In genomic region chr7:149430197-149430596, GRCh38 we compare ENCODE assay signal across 24 cellular contexts. TPM values are rescaled to one million over a fixed set of nuclear protein-coding genes. Genes with fewer than 3 reads are reported as not detected.
DNase-seq lines count a peak whose midpoint lies in the region; ATAC-seq, FAIRE-seq and TF ChIP-seq lines count a peak whose summit lies in the region.
"Had no signal": no experiment of that assay in that cellular context is flagged by ENCODE, and none has a peak within 500 bp of the region (broad histone marks: within the 10 kb centered on the region; RNA-seq: fewer than 3 reads in every experiment).

No MANE protein-coding gene starts in this region.

- H3K9me2 ChIP-seq in SK-N-SH: no peaks in the 10 kb centered on the region

- peaks cover 41% of the 10 kb centered on the region; the same call in 2 of the 3 replicates for H3K36me3 ChIP-seq in K562 (ENCODE audit: control insufficient read depth, insufficient read depth, low read length)
- H3K36me3 ChIP-seq in SK-N-SH (replicated peaks in 1 of 2; ENCODE audit: control insufficient read depth in 1 of 2, insufficient read depth in 2 of 2, low read length in 1 of 2): peaks cover 29 to 36% of the 10 kb centered on the region in 2 experiments

- DNase-seq in activated naive CD8-positive, alpha-beta T cell treated with anti-CD3 and anti-CD28 coated beads, Interleukin-2, amount 50 U/mL, for 24 hours: no peak
- DNase-seq in OCI-M1 (lab: John Stamatoyannopoulos, UW): peak; percentile 56
- no peak for DNase-seq in K562 (ENCODE audit: extremely low read depth in 1 of 4, low spot score in 3 of 4)
- DNase-seq in SK-N-SH: no peak
- DNase-seq in DMS153 (lab: John Stamatoyannopoulos, UW): no peak
- no peak for DNase-seq in NOMO-1 treated with DMSO at 0.1 percent for 48 hours (lab: John Stamatoyannopoulos, UW; ENCODE audit: unreplicated experiment)
- DNase-seq: CD8-positive, alpha-beta memory T cell; DND-41; Karpas-422; MM.1S; NCI-H1436 treated with DMSO at 0.1 percent for 48 hours; NCI-H2029 treated with DMSO at 0.1 percent for 48 hours; NCI-H510A; NCI-H774; Right ventricle myocardium superior; SW 1271 had no signal

- H2AFZ ChIP-seq in K562 (ENCODE audit: low read depth, low read length) (no peak overlapping the region), SK-N-SH (ENCODE audit: low read depth) (no peak overlapping the region)

- no peak for ATAC-seq in activated naive CD8-positive, alpha-beta T cell treated with anti-CD3 and anti-CD28 coated beads, Interleukin-2, amount 50 U/mL, for 24 hours
- ATAC-seq in K562 (peak; percentile 26; the same call in 1 of the 3 replicates), GM18873 (IDR thresholded peaks at IDR 0.05; ENCODE audit: low FRiP score, unreplicated experiment) (no peak)
- ATAC-seq: HepG2 had no signal

- H4K20me1 ChIP-seq in K562 (replicated peaks; ENCODE audit: control insufficient read depth, insufficient read depth, low read length) (no peaks in the 10 kb centered on the region), SK-N-SH (ENCODE audit: insufficient read depth) (no peaks in the 10 kb centered on the region)

- H3K79me2 ChIP-seq in K562 (ENCODE audit: control insufficient read depth, insufficient read depth, low read length) (no peaks in the 10 kb centered on the region), SK-N-SH (ENCODE audit: insufficient read depth) (no peaks in the 10 kb centered on the region)

- no peaks in the 10 kb centered on the region for H3K27me3 Mint-ChIP-seq in activated naive CD8-positive, alpha-beta T cell
- no peaks in the 10 kb centered on the region for H3K27me3 Mint-ChIP-seq in activated naive CD8-positive, alpha-beta T cell treated with anti-CD3 and anti-CD28 coated beads, Interleukin-2, amount 50 U/mL, for 24 hours
- H3K27me3 Mint-ChIP-seq: CD8-positive, alpha-beta memory T cell had no signal

- BruUV-seq in K562 (replicated peaks; lab: Mats Ljungman, UMichigan): no TSS peak

- TF ChIP-seq CTCF in K562 (IDR thresholded peaks at IDR 0.05 in 2 of 3, conservative IDR thresholded peaks at IDR 0.05 in 1 of 3; ENCODE audit: insufficient read depth in 2 of 3, low read depth in 1 of 3, low read length in 3 of 3) (no peak), SK-N-SH (IDR thresholded peaks at IDR 0.05) (no peak)

- TF ChIP-seq EP300 in K562 (IDR thresholded peaks at IDR 0.05; ENCODE audit: low read length) (no peak), SK-N-SH (IDR thresholded peaks at IDR 0.05; ENCODE audit: borderline replicate concordance in 1 of 2, low read depth in 1 of 2, low read length in 1 of 2) (no peak)

- in situ Hi-C loops in K562 (cut with MboI): no loop called here

- H3K4me2 ChIP-seq in K562 (ENCODE audit: insufficient read depth, low read length) (no peak overlapping the region), SK-N-SH (no peak overlapping the region)
- H3K4me2 ChIP-seq: BLaER1 had no signal

- no peaks in the 10 kb centered on the region for H3F3A ChIP-seq in SK-N-SH (replicated peaks; ENCODE audit: insufficient read depth)

- H3K4me3 ChIP-seq in K562: no peak overlapping the region
- no peak overlapping the region for H3K4me3 ChIP-seq in SK-N-SH (ENCODE audit: low read depth in 2 of 2, low read length in 1 of 2)
- H3K4me3 ChIP-seq: BLaER1 had no signal

- no peak overlapping the region for H3K4me3 Mint-ChIP-seq in activated naive CD8-positive, alpha-beta T cell
- H3K4me3 Mint-ChIP-seq in activated naive CD8-positive, alpha-beta T cell treated with anti-CD3 and anti-CD28 coated beads, Interleukin-2, amount 50 U/mL, for 24 hours: no peak overlapping the region

- H3K27me3 ChIP-seq in K562 (ENCODE audit: control insufficient read depth in 2 of 2, insufficient read depth in 2 of 2, low read length in 2 of 2) (no peaks in the 10 kb centered on the region), SK-N-SH (ENCODE audit: insufficient read depth) (no peaks in the 10 kb centered on the region)
- H3K27me3 ChIP-seq: BLaER1 had no signal

- peaks cover 17% of the 10 kb centered on the region for H3K36me3 Mint-ChIP-seq in activated naive CD8-positive, alpha-beta T cell
- peaks cover 45% of the 10 kb centered on the region for H3K36me3 Mint-ChIP-seq in activated naive CD8-positive, alpha-beta T cell treated with anti-CD3 and anti-CD28 coated beads, Interleukin-2, amount 50 U/mL, for 24 hours (ENCODE audit: low read depth)

- TF ChIP-seq POLR2A in K562 (conservative IDR thresholded peaks at IDR 0.05): no peak

- no peaks in the 10 kb centered on the region for H3K9me3 ChIP-seq in K562 (replicated peaks; ENCODE audit: control insufficient read depth, insufficient read depth, low read depth, low read length)
- no peaks in the 10 kb centered on the region for H3K9me3 ChIP-seq in SK-N-SH

- no peaks in the 10 kb centered on the region; a peak in 2 of 5 replicates for H3K4me1 ChIP-seq in K562 (replicated peaks in 1 of 2; ENCODE audit: control insufficient read depth in 2 of 2, insufficient read depth in 2 of 2, low read length in 2 of 2)
- H3K4me1 ChIP-seq in SK-N-SH (ENCODE audit: control insufficient read depth in 1 of 2, insufficient read depth in 2 of 2, low read depth in 1 of 2, low read length in 1 of 2): peaks cover 0 to 3% of the 10 kb centered on the region in 2 experiments; a peak in 1 of 4 replicates
- H3K4me1 ChIP-seq: BLaER1 had no signal

- no peaks in the 10 kb centered on the region for H3K9me1 ChIP-seq in K562 (ENCODE audit: control insufficient read depth, insufficient read depth, low read length)

- H3K9ac ChIP-seq in K562 (ENCODE audit: insufficient read depth in 1 of 2, low read depth in 2 of 2, low read length in 2 of 2) (peak overlapping the region in 1 of 2 experiments; percentile 10; a peak in 1 of 4 replicates), SK-N-SH (no peak overlapping the region)
- H3K9ac ChIP-seq: BLaER1 had no signal

- WGBS in K562 (ENCODE audit: insufficient coverage, low coverage, missing lambda C conversion rate): 63% methylated on average over 3 of the region's 3 CpGs
- WGBS in SK-N-SH (ENCODE audit: low lambda C conversion rate): 96% methylated on average over 3 of the region's 3 CpGs

- H3K27ac ChIP-seq in K562 (ENCODE audit: extremely low read depth, low read depth, low read length) (no peak overlapping the region), SK-N-SH (ENCODE audit: low read depth in 2 of 2, low read length in 1 of 2) (no peak overlapping the region)
- H3K27ac ChIP-seq: BLaER1 had no signal

- POLR2A ChIA-PET in K562 (lab: Yijun Ruan, JAX): interaction anchor here (0.7 to 1.4 kb wide), 5 partner anchors 11 to 235 kb away, joined by 3 to 5 read pairs (median 4); partner anchors contain the start of gene ZNF282
- POLR2A ChIA-PET in SK-N-SH (lab: Yijun Ruan, JAX): no interaction called here

- peak overlapping the region; percentile 29 for H3K27ac Mint-ChIP-seq in activated naive CD8-positive, alpha-beta T cell
- H3K27ac Mint-ChIP-seq in activated naive CD8-positive, alpha-beta T cell treated with anti-CD3 and anti-CD28 coated beads, Interleukin-2, amount 50 U/mL, for 24 hours: no peak overlapping the region

- H3K9me3 Mint-ChIP-seq in activated naive CD8-positive, alpha-beta T cell (ENCODE audit: low read depth): no peaks in the 10 kb centered on the region
- no peaks in the 10 kb centered on the region for H3K9me3 Mint-ChIP-seq in activated naive CD8-positive, alpha-beta T cell treated with anti-CD3 and anti-CD28 coated beads, Interleukin-2, amount 50 U/mL, for 24 hours
- H3K9me3 Mint-ChIP-seq: CD8-positive, alpha-beta memory T cell had no signal

- intact Hi-C loops in K562 (cut with micrococcal nuclease): no loop called here

- H3K4me1 Mint-ChIP-seq in activated naive CD8-positive, alpha-beta T cell (ENCODE audit: low read depth): no peaks in the 10 kb centered on the region
- H3K4me1 Mint-ChIP-seq in activated naive CD8-positive, alpha-beta T cell treated with anti-CD3 and anti-CD28 coated beads, Interleukin-2, amount 50 U/mL, for 24 hours: no peaks in the 10 kb centered on the region
- H3K4me1 Mint-ChIP-seq: CD8-positive, alpha-beta memory T cell had no signal

- FAIRE-seq in K562 (lab: Jason Lieb, UNC): no peak
- FAIRE-seq: A204.1, D721Med, G401.6, HepG2, RCC 7860 had no signal

- TF ChIP-seq RAD21 in K562 (CRISPR knock-in tag; conservative IDR thresholded peaks at IDR 0.05 in 1 of 2, IDR thresholded peaks at IDR 0.05 in 1 of 2): no peak
- TF ChIP-seq RAD21 in SK-N-SH (IDR thresholded peaks at IDR 0.05; ENCODE audit: low read length): no peak

- CTCF ChIA-PET in K562 (lab: Yijun Ruan, JAX; ENCODE audit: low intra/inter-chr PET ratio) (no interaction called here), SK-N-SH (lab: Yijun Ruan, JAX) (interaction anchor here (1.1 to 2.6 kb wide), 2 partner anchors 11 to 30 kb away, joined by 4 to 15 read pairs; partner anchors contain the start of gene ZNF777)

TF ChIP-seq in SK-N-SH, 30 proteins besides CTCF, POLR2A, EP300 and RAD21 (continues in another document):
- TF ChIP-seq NRF1 (IDR thresholded peaks at IDR 0.05; ENCODE audit: low read depth, low read length) (no peak), USF1 (IDR thresholded peaks at IDR 0.05; ENCODE audit: borderline replicate concordance, low read depth) (no peak)

RNA-seq across cellular contexts. Expression of gene ZNF777, which starts 30.7 kb away (rescaled TPM):
- 5.2 and 9.7 TPM in 2 replicates for total RNA-seq in K562 (2011; cell fraction: chromatin; rRNA removed; ENCODE audit: low replicate concordance)
- total RNA-seq in K562 (2011; cell fraction: nucleolus; rRNA removed): 7.9 and 8.3 TPM in 2 replicates
- total RNA-seq in K562 (2011; cell fraction: nucleoplasm; rRNA removed): 4.2 and 6.0 TPM in 2 replicates
- total RNA-seq in K562 (2014; rRNA removed): 17.8 and 19.8 TPM in 2 replicates
- total RNA-seq in K562 (2014; rRNA removed; fragmentation: Illumina TruSeq; extraction: Trizol): 5.5 and 7.0 TPM in 2 replicates
- total RNA-seq in K562 (2015; rRNA removed; fragmentation: Illumina TruSeq; extraction: Trizol): 9.0 and 10.6 TPM in 2 replicates
- total RNA-seq in K562 (2021): 29.3 and 32.6 TPM in 2 replicates
- 5.5 and 7.8 TPM in 2 replicates for polyA plus RNA-seq in K562 (2011; rRNA removed)
- 10.5 and 18.7 TPM in 2 replicates for polyA plus RNA-seq in K562 (2011; cell fraction: cytosol; rRNA removed)
- 5.7 and 8.6 TPM in 2 replicates for polyA plus RNA-seq in K562 (2011; cell fraction: nucleus; rRNA removed)
- polyA plus RNA-seq in K562 (2012): 15.3 and 16.5 TPM in 2 replicates
- polyA plus RNA-seq in K562 (2014; fragmentation: Illumina TruSeq; extraction: Trizol): 17.5 and 18.8 TPM in 2 replicates
- polyA plus RNA-seq in K562 (2014; fragmentation: Nextera tagmentation; extraction: Ambion mirVana): under 1 TPM; 0.11 to 0.13 TPM
- 15.0 and 17.5 TPM in 2 replicates for polyA plus RNA-seq in K562 (2014; rRNA removed)
- polyA minus RNA-seq in K562 (2011; rRNA and poly(A)+ RNA removed): 7.3 and 9.3 TPM in 2 replicates
- polyA minus RNA-seq in K562 (2011; cell fraction: cytosol; rRNA and poly(A)+ RNA removed): 12.0 and 21.2 TPM in 2 replicates
- polyA minus RNA-seq in K562 (2011; cell fraction: nucleus; rRNA and poly(A)+ RNA removed): 5.3 and 6.0 TPM in 2 replicates
- 5.6 and 6.2 TPM in 2 replicates for polyA plus RNA-seq in SK-N-SH (2012; rRNA removed)
- polyA plus RNA-seq in SK-N-SH (2012; cell fraction: cytosol; rRNA removed): 4.2 and 5.1 TPM in 2 replicates
- 5.2 and 7.3 TPM in 2 replicates for polyA plus RNA-seq in SK-N-SH (2012; cell fraction: nucleus; rRNA removed)
